In the genomic region with DNA sequence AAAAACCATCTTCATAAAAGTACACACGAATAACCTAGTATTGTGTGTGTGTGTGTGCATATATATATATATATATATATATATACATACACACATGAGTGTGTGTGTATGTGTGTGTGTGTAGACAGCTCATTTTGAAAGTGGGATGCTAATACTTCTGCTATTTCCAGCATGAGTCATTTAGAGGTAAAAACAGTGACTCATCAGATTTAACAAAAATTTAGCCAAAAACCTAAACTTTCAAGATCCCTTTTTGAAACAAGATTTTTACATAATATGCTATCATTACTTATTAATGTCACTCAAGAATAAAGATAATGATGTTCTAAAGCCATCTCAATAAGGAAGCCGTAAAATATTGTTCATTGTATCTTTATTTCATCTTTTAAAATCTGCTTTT, we compare ENCODE assay signal across 9 cellular contexts. TPM values are rescaled to one million over a fixed set of nuclear protein-coding genes. Genes with fewer than 3 reads are reported as not detected.
DNase-seq lines count a peak whose midpoint lies in the region; ATAC-seq and TF ChIP-seq lines count a peak whose summit lies in the region.
"Had no signal": no experiment of that assay in that cellular context is flagged by ENCODE, and none has a peak within 500 bp of the region (broad histone marks: within the 10 kb centered on the region; RNA-seq: fewer than 3 reads in every experiment).

No MANE protein-coding gene starts in this region.

- no peak for TF ChIP-seq EP300 in suprapubic skin (IDR thresholded peaks at IDR 0.05)

- H3K4me3 ChIP-seq in GM23248 (0 out of 2 replicates have a peak overlapping the region, but pooled peaks have one; percentile 6), fibroblast of mammary gland (ENCODE audit: control insufficient read depth, low read depth, low read length) (no peak overlapping the region), psoas muscle (no peak overlapping the region), suprapubic skin (no peak overlapping the region)

- ATAC-seq in GM18499 (IDR thresholded peaks at IDR 0.05; ENCODE audit: insufficient read depth, unreplicated experiment) (peak; percentile 59), psoas muscle (no peak)

- no peaks in the 10 kb centered on the region for H4K20me1 ChIP-seq in GM23248 (ENCODE audit: insufficient read depth)

- DNase-seq in GM23248, result peak; percentile 79
- peak; percentile 53 for DNase-seq in HS-27A (ENCODE audit: low read depth)
- peak; percentile 73 for DNase-seq in fibroblast of mammary gland (ENCODE audit: low read depth)
- no peak for DNase-seq in psoas muscle
- DNase-seq in type B pancreatic cell (ENCODE audit: extremely low spot score, unreplicated experiment), result no peak
- DNase-seq in activated CD4-positive, alpha-beta T cell treated with anti-CD3 and anti-CD28 coated beads, Interleukin-2, amount 10 ng/mL, durations not matched to agents 24 days and 14 days, result no peak
- no peak for DNase-seq in suprapubic skin (ENCODE audit: low spot score in 2 of 2)
- DNase-seq: NCI-H510A had no signal

- no peaks in the 10 kb centered on the region; the same call in 1 of the 2 replicates for H3K9me2 ChIP-seq in GM23248 (ENCODE audit: insufficient read depth)

- TF ChIP-seq POLR2A in suprapubic skin (IDR thresholded peaks at IDR 0.05), result no peak

- no peaks in the 10 kb centered on the region for H3K36me3 Mint-ChIP-seq in type B pancreatic cell
- no peaks in the 10 kb centered on the region for H3K36me3 Mint-ChIP-seq in activated CD4-positive, alpha-beta T cell treated with anti-CD3 and anti-CD28 coated beads, Interleukin-2, amount 10 ng/mL, durations not matched to agents 24 days and 14 days (ENCODE audit: low read depth)

- H3K27me3 ChIP-seq in GM23248 (replicated peaks; ENCODE audit: insufficient read depth), result no peaks in the 10 kb centered on the region
- no peaks in the 10 kb centered on the region for H3K27me3 ChIP-seq in psoas muscle (ENCODE audit: insufficient read depth in 3 of 3, low read length in 2 of 3)
- no peaks in the 10 kb centered on the region for H3K27me3 ChIP-seq in suprapubic skin

- peaks cover 32% of the 10 kb centered on the region; the same call in 1 of the 2 replicates for H3F3A ChIP-seq in GM23248 (ENCODE audit: insufficient read depth)

- H2AFZ ChIP-seq in GM23248, result peak overlapping the region; percentile 8; the same call in 1 of the 2 replicates

- intact Hi-C loops in psoas muscle (cut with DNase I), result no loop called here
- intact Hi-C loops in activated CD4-positive, alpha-beta T cell treated with anti-CD3 and anti-CD28 coated beads, Interleukin-2, amount 10 ng/mL, durations not matched to agents 24 days and 14 days (cut with micrococcal nuclease), result loop anchor here (5.0 to 10.0 kb wide), 2 partner anchors 397 to 1040 kb away; a partner anchor contains a TSS

- in situ Hi-C loops in GM23248 (cut with MboI), result no loop called here

- no peak overlapping the region for H3K9ac ChIP-seq in GM23248

- H3K4me2 ChIP-seq in GM23248 (ENCODE audit: unreplicated experiment), result peak overlapping the region; percentile 85

- peaks cover 10% of the 10 kb centered on the region for H3K9me3 Mint-ChIP-seq in type B pancreatic cell
- peaks cover 11% of the 10 kb centered on the region for H3K9me3 Mint-ChIP-seq in activated CD4-positive, alpha-beta T cell treated with anti-CD3 and anti-CD28 coated beads, Interleukin-2, amount 10 ng/mL, durations not matched to agents 24 days and 14 days

- H3K27ac Mint-ChIP-seq in type B pancreatic cell, result no peak overlapping the region
- H3K27ac Mint-ChIP-seq in activated CD4-positive, alpha-beta T cell treated with anti-CD3 and anti-CD28 coated beads, Interleukin-2, amount 10 ng/mL, durations not matched to agents 24 days and 14 days, result no peak overlapping the region

- H3K4me1 ChIP-seq in GM23248 (ENCODE audit: insufficient read depth), result peaks cover 42% of the 10 kb centered on the region
- H3K4me1 ChIP-seq in psoas muscle, result no peaks in the 10 kb centered on the region
- H3K4me1 ChIP-seq in suprapubic skin, result no peaks in the 10 kb centered on the region

- peaks cover 13% of the 10 kb centered on the region for H3K4me1 Mint-ChIP-seq in type B pancreatic cell (ENCODE audit: unreplicated experiment)
- peaks cover 3% of the 10 kb centered on the region for H3K4me1 Mint-ChIP-seq in activated CD4-positive, alpha-beta T cell treated with anti-CD3 and anti-CD28 coated beads, Interleukin-2, amount 10 ng/mL, durations not matched to agents 24 days and 14 days

- no peaks in the 10 kb centered on the region for H3K79me2 ChIP-seq in GM23248 (ENCODE audit: insufficient read depth)

- H3K36me3 ChIP-seq in GM23248 (ENCODE audit: low read depth), result no peaks in the 10 kb centered on the region
- H3K36me3 ChIP-seq in psoas muscle (ENCODE audit: insufficient read depth in 1 of 2, low read depth in 1 of 2), result no peaks in the 10 kb centered on the region
- H3K36me3 ChIP-seq in suprapubic skin, result no peaks in the 10 kb centered on the region

- WGBS in GM23248 (ENCODE audit: low coverage in 1 of 2, low lambda C conversion rate in 2 of 2, missing lambda C conversion rate in 2 of 2), 2 experiments, result 8 to 13% methylated on average over 2 of the region's 2 CpGs
- 20 to 72% (median 49%) methylated on average over 2 of the region's 2 CpGs for WGBS in psoas muscle, 3 donors
- 65% methylated on average over 2 of the region's 2 CpGs for whole genome bisulfite sequencing in suprapubic skin

- TF ChIP-seq CTCF in fibroblast of mammary gland (conservative IDR thresholded peaks at IDR 0.05; ENCODE audit: control insufficient read depth, insufficient read depth, low read depth, low read length) (no peak), psoas muscle (IDR thresholded peaks at IDR 0.05) (no peak), type B pancreatic cell (conservative IDR thresholded peaks at IDR 0.05) (no peak), suprapubic skin (IDR thresholded peaks at IDR 0.05) (no peak)

- H3K27me3 Mint-ChIP-seq in type B pancreatic cell, result no peaks in the 10 kb centered on the region
- H3K27me3 Mint-ChIP-seq in activated CD4-positive, alpha-beta T cell treated with anti-CD3 and anti-CD28 coated beads, Interleukin-2, amount 10 ng/mL, durations not matched to agents 24 days and 14 days, result no peaks in the 10 kb centered on the region

- H3K27ac ChIP-seq in GM23248, result peak overlapping the region; percentile 53
- H3K27ac ChIP-seq in psoas muscle, result no peak overlapping the region
- no peak overlapping the region for H3K27ac ChIP-seq in suprapubic skin

- H3K9me3 ChIP-seq in GM23248 (ENCODE audit: low read depth) (no peaks in the 10 kb centered on the region), psoas muscle (peaks cover 3% of the 10 kb centered on the region), suprapubic skin (no peaks in the 10 kb centered on the region)

- H3K4me3 Mint-ChIP-seq in type B pancreatic cell, result no peak overlapping the region
- no peak overlapping the region for H3K4me3 Mint-ChIP-seq in activated CD4-positive, alpha-beta T cell treated with anti-CD3 and anti-CD28 coated beads, Interleukin-2, amount 10 ng/mL, durations not matched to agents 24 days and 14 days

RNA-seq across cellular contexts. Expression of a gene that starts 35.6 kb away (rescaled TPM):
- total RNA-seq in GM23248 (2014; rRNA removed; shearing (Covaris generic)), result 10.6 and 13.2 TPM in 2 replicates
- polyA plus RNA-seq in GM23248 (2016; fragmentation: Nextera tagmentation; extraction: Ambion mirVana), result 18.1 and 21.3 TPM in 2 replicates
- 10 to 100 TPM in 3 of 4 donors, 1 to 10 TPM in 1; 8.9 to 19.1 (median 16.9) TPM for total RNA-seq in psoas muscle
- polyA plus RNA-seq in psoas muscle, result 10 to 100 TPM in 1 of 3 donors, 1 to 10 TPM in 2; 8.7 to 14.3 (median 9.2) TPM
- total RNA-seq in type B pancreatic cell (ENCODE audit: low replicate concordance), result 0.56 TPM in 1 of 2 replicates, not detected in the other
- total RNA-seq in activated CD4-positive, alpha-beta T cell treated with anti-CD3 and anti-CD28 coated beads, Interleukin-2, amount 10 ng/mL, durations not matched to agents 24 days and 14 days, result not detected in 2 replicates
- 10 to 100 TPM in 2 of 4 donors, 1 to 10 TPM in 2; 2.8 to 22.4 (median 13.3) TPM for total RNA-seq in suprapubic skin

Comparison
In these comparisons a context has a peak if more than half of its experiments do, and no peak if none do; other contexts are left out.
1. DNase-seq: peak in GM23248 (single experiment), HS-27A (single experiment) and fibroblast of mammary gland (single experiment); none in psoas muscle (0 of 2), type B pancreatic cell (single experiment), activated CD4-positive, alpha-beta T cell treated with anti-CD3 and anti-CD28 coated beads, Interleukin-2, amount 10 ng/mL, durations not matched to agents 24 days and 14 days (single experiment) and suprapubic skin (0 of 2).